Comparison of ENCODE assay signal across 17 cellular contexts in the genomic region with DNA sequence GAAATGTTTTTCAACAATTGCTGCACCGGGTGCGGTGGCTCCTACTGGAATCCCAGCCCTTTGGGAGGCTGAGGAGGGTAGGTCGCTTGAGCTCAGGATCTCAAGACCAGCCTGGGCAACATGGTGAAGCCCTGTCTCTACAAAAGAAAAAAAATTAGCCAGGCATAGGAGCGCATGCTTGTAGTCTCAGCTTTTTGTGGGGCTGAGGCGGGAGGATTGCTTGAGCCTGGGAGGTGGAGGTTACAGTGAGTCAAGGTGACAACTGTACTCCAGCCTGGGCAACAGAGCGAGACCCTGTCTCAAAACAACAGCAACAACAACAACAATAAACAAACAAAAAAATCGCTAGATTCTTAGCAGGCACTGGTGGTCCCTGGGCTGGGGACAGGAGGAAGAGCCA. TPM values are rescaled to one million over a fixed set of nuclear protein-coding genes. Genes with fewer than 3 reads are reported as not detected.
DNase-seq lines count a peak whose midpoint lies in the region; ATAC-seq and TF ChIP-seq lines count a peak whose summit lies in the region.
"Had no signal": no experiment of that assay in that cellular context is flagged by ENCODE, and none has a peak within 500 bp of the region (broad histone marks: within the 10 kb centered on the region; RNA-seq: fewer than 3 reads in every experiment).

No MANE protein-coding gene starts in this region.

- TF ChIP-seq CTCF in right atrium auricular region (IDR thresholded peaks at IDR 0.05) (no peak), vagina (IDR thresholded peaks at IDR 0.05) (no peak)

- H3K27me3 Mint-ChIP-seq in dendritic cell treated with granulocyte-macrophage colony-stimulating factor and Interleukin-4, amounts not matched to agents 40 ng/mL and 50 ng/mL, for 4 days, result peaks cover 14% of the 10 kb centered on the region

- peaks cover 72% of the 10 kb centered on the region for H3K4me1 Mint-ChIP-seq in dendritic cell treated with granulocyte-macrophage colony-stimulating factor and Interleukin-4, amounts not matched to agents 40 ng/mL and 50 ng/mL, for 4 days (ENCODE audit: low read depth)

- ATAC-seq in left ventricle myocardium superior, result no peak
- ATAC-seq: Right ventricle myocardium inferior, sciatic nerve had no signal

- peaks cover 65% of the 10 kb centered on the region for H3K36me3 Mint-ChIP-seq in dendritic cell treated with granulocyte-macrophage colony-stimulating factor and Interleukin-4, amounts not matched to agents 40 ng/mL and 50 ng/mL, for 4 days (ENCODE audit: low read depth)

- H3K9me3 Mint-ChIP-seq in dendritic cell treated with granulocyte-macrophage colony-stimulating factor and Interleukin-4, amounts not matched to agents 40 ng/mL and 50 ng/mL, for 4 days, result no peaks in the 10 kb centered on the region

- peak; percentile 18 for DNase-seq in right atrium auricular region (ENCODE audit: low spot score)
- no peak for DNase-seq in left ventricle myocardium superior
- DNase-seq in SJCRH30, result no peak
- peak; percentile 40 to 42 for DNase-seq in vagina (ENCODE audit: extremely low spot score in 2 of 2)
- no peak for DNase-seq in SW 1271 (lab: John Stamatoyannopoulos, UW)
- no peak for DNase-seq in NCI-H1436 (lab: John Stamatoyannopoulos, UW)
- DNase-seq in stimulated activated CD4-positive, alpha-beta T cell treated with anti-CD3 and anti-CD28 coated beads, Interleukin-4, amount 100 ng/mL, for 4 hours, result no peak
- DNase-seq: amygdala; DMS53; mammary epithelial cell; NCI-H1092; NK-92 treated with Interleukin-12 subunit alpha and Interleukin-12 subunit beta, amount 100 ng/mL, for 24 hours; stimulated activated CD4-positive, alpha-beta T cell treated with anti-CD3 and anti-CD28 coated beads, Interleukin-2, amount 100 ng/mL, for 48 hours; T-helper 9 cell had no signal

- intact Hi-C loops in left ventricle myocardium superior (cut with micrococcal nuclease), result no loop called here
- intact Hi-C loops in dendritic cell treated with granulocyte-macrophage colony-stimulating factor and Interleukin-4, amounts not matched to agents 40 ng/mL and 50 ng/mL, for 4 days (cut with micrococcal nuclease), result no loop called here
- intact Hi-C loops in vagina (cut with DNase I), result no loop called here

- H3K4me3 ChIP-seq in right atrium auricular region, result no peak overlapping the region
- no peak overlapping the region for H3K4me3 ChIP-seq in SJCRH30
- no peak overlapping the region for H3K4me3 ChIP-seq in vagina

- H3K4me1 ChIP-seq in right atrium auricular region (no peaks in the 10 kb centered on the region), SJCRH30 (peaks cover 11% of the 10 kb centered on the region), vagina (no peaks in the 10 kb centered on the region)

- H3K9me3 ChIP-seq in right atrium auricular region, result no peaks in the 10 kb centered on the region
- H3K9me3 ChIP-seq in SJCRH30 (replicated peaks), result no peaks in the 10 kb centered on the region
- no peaks in the 10 kb centered on the region for H3K9me3 ChIP-seq in vagina

- peak overlapping the region; percentile 83 for H3K27ac Mint-ChIP-seq in dendritic cell treated with granulocyte-macrophage colony-stimulating factor and Interleukin-4, amounts not matched to agents 40 ng/mL and 50 ng/mL, for 4 days

- H3K27me3 ChIP-seq in right atrium auricular region (no peaks in the 10 kb centered on the region), SJCRH30 (no peaks in the 10 kb centered on the region), vagina (no peaks in the 10 kb centered on the region)

- no peaks in the 10 kb centered on the region for H3K36me3 ChIP-seq in right atrium auricular region
- H3K36me3 ChIP-seq in SJCRH30, result peaks cover 12% of the 10 kb centered on the region
- H3K36me3 ChIP-seq in vagina, result no peaks in the 10 kb centered on the region

- H3K27ac ChIP-seq in right atrium auricular region (no peak overlapping the region), SJCRH30 (peak overlapping the region; percentile 62), vagina (no peak overlapping the region)

- no peak for TF ChIP-seq POLR2A in vagina (IDR thresholded peaks at IDR 0.05)

- H3K4me3 Mint-ChIP-seq in dendritic cell treated with granulocyte-macrophage colony-stimulating factor and Interleukin-4, amounts not matched to agents 40 ng/mL and 50 ng/mL, for 4 days, result no peak overlapping the region

RNA-seq across cellular contexts. Expression of a gene that starts 28.5 kb away (rescaled TPM):
- total RNA-seq in right atrium auricular region (1 to 10 TPM in 1 of 2 donors, under 1 TPM in 1; 0.07 to 1.3 TPM), left ventricle myocardium superior (0.07 TPM), vagina (0.98 TPM)
- total RNA-seq in SJCRH30 (2014; rRNA removed; shearing (Covaris generic)), result 3.8 and 4.6 TPM in 2 replicates

Comparison
In these comparisons a context has a peak if more than half of its experiments do, and no peak if none do; other contexts are left out.
1. DNase-seq: peak in right atrium auricular region (single experiment) and vagina (2 of 2); none in left ventricle myocardium superior (single experiment), SJCRH30 (0 of 2), SW 1271 (0 of 2), NCI-H1436 (single experiment) and stimulated activated CD4-positive, alpha-beta T cell treated with anti-CD3 and anti-CD28 coated beads, Interleukin-4, amount 100 ng/mL, for 4 hours (0 of 2).